8 cellular contexts compared by ENCODE assay signal in the genomic region with DNA sequence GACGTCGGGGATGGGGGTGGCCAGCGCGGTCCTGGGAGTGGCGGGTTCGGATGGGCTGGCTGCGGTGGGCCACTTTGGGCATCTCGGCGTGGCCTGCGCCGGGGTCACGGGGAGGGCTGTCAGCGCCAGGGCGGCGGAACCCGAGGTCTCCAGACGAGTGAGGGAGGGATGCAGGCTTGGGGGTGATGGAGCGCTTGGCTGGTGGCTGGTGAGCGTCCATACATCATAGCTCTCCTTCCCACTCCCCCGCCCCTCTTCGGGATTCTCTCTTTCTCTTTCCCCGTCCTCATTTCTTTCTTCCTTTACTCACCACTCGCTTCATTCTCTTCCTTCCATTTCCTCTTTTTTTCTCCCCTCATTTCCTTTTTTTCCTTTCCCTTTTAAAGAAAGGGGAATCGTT.
DNase-seq lines count a peak whose midpoint lies in the region; ATAC-seq, FAIRE-seq and TF ChIP-seq lines count a peak whose summit lies in the region.

No MANE protein-coding gene starts in this region.

- no peak overlapping the region for H3K27ac Mint-ChIP-seq in mesothelial cell of epicardium

- no peaks in the 10 kb centered on the region for H4K20me1 ChIP-seq in GM23248 (ENCODE audit: insufficient read depth)

- no peak for TF ChIP-seq POLR2A in A549 (IDR thresholded peaks at IDR 0.05; ENCODE audit: low read length)

- no peak for FAIRE-seq in A549 (lab: Jason Lieb, UNC)

- peak overlapping the region; percentile 53 for H3K4me3 ChIP-seq in A549
- peak overlapping the region; percentile 95 for H3K4me3 ChIP-seq in GM23248

- H3K4me1 Mint-ChIP-seq in mesothelial cell of epicardium = peaks cover 19% of the 10 kb centered on the region

- H3F3A ChIP-seq in GM23248 (ENCODE audit: insufficient read depth) = no peaks in the 10 kb centered on the region

- H3K9me3 ChIP-seq in A549 (no peaks in the 10 kb centered on the region), GM23248 (ENCODE audit: low read depth) (no peaks in the 10 kb centered on the region)

- peak overlapping the region; percentile 83 for H3K4me3 Mint-ChIP-seq in mesothelial cell of epicardium

- H3K4me2 ChIP-seq in A549 (peak overlapping the region; percentile 98), GM23248 (ENCODE audit: unreplicated experiment) (peak overlapping the region; percentile 83)

- no peaks in the 10 kb centered on the region for H3K79me2 ChIP-seq in GM23248 (ENCODE audit: insufficient read depth)

- peak; percentile 50 to 56 for ATAC-seq in A549
- ATAC-seq in HG03378 (IDR thresholded peaks at IDR 0.05; ENCODE audit: unreplicated experiment) = no peak

- no peaks in the 10 kb centered on the region for H3K9me3 Mint-ChIP-seq in mesothelial cell of epicardium

- H2AFZ ChIP-seq in GM23248 = peak overlapping the region; percentile 95

- no peak for TF ChIP-seq RAD21 in A549 (conservative IDR thresholded peaks at IDR 0.05 in 1 of 2, IDR thresholded peaks at IDR 0.05 in 1 of 2)

- peaks cover 73% of the 10 kb centered on the region for H3K27me3 Mint-ChIP-seq in mesothelial cell of epicardium (ENCODE audit: low read depth)

- WGBS in A549 (ENCODE audit: missing lambda C conversion rate) = under 1% methylated on average over 22 of the region's 24 CpGs
- 2 to 13% methylated on average over 9 to 24 of the region's 24 CpGs for WGBS in GM23248 (ENCODE audit: low coverage in 1 of 2, low lambda C conversion rate in 2 of 2, missing lambda C conversion rate in 2 of 2), 2 experiments

- peak overlapping the region; percentile 68 for H3K9ac ChIP-seq in GM23248

- H3K36me3 Mint-ChIP-seq in mesothelial cell of epicardium = no peaks in the 10 kb centered on the region

- TF ChIP-seq EP300 in A549 (IDR thresholded peaks at IDR 0.05) = no peak

- no peak for TF ChIP-seq CTCF in A549 (IDR thresholded peaks at IDR 0.05)
- TF ChIP-seq CTCF in mesothelial cell of epicardium (IDR thresholded peaks at IDR 0.05; ENCODE audit: unreplicated experiment) = no peak

- H3K9me2 ChIP-seq in GM23248 (ENCODE audit: insufficient read depth) = no peaks in the 10 kb centered on the region

- POLR2A ChIA-PET in A549 (lab: Yijun Ruan, JAX) = no interaction called here

- in situ Hi-C loops in GM23248 (cut with MboI) = no loop called here

- DNase-seq in A549 (ENCODE audit: low read depth in 1 of 2, low spot score in 1 of 2) = no peak
- DNase-seq in GM23248 = peak; percentile 38
- peak; percentile 44 for DNase-seq in cerebellum (ENCODE audit: low spot score)
- DNase-seq in mesothelial cell of epicardium (ENCODE audit: low spot score in 2 of 2, unreplicated experiment in 2 of 2) = no peak
- DNase-seq in mucosa of gallbladder (ENCODE audit: low spot score) = no peak
- DNase-seq in stimulated activated CD4-positive, alpha-beta T cell treated with anti-CD3 and anti-CD28 coated beads, Interleukin-4, amount 100 ng/mL, for 24 hours = no peak
- DNase-seq in stimulated activated naive CD4-positive, alpha-beta T cell (lab: John Stamatoyannopoulos, UW) = no peak

- H3K4me1 ChIP-seq in A549 (peaks cover 6% of the 10 kb centered on the region; the same call in 1 of the 3 replicates), GM23248 (ENCODE audit: insufficient read depth) (no peaks in the 10 kb centered on the region)

- 0 out of 2 replicates have a peak, but pooled peaks cover 5% of the 10 kb centered on the region for H3K27me3 ChIP-seq in GM23248 (replicated peaks; ENCODE audit: insufficient read depth)

- H3K27ac ChIP-seq in A549 = no peak overlapping the region
- no peak overlapping the region for H3K27ac ChIP-seq in GM23248

- H3K36me3 ChIP-seq in GM23248 (ENCODE audit: low read depth) = no peaks in the 10 kb centered on the region

- CTCF ChIA-PET in A549 (lab: Yijun Ruan, JAX) = interaction anchor here (0.7 to 1.5 kb wide), 4 partner anchors 10 to 276 kb away, joined by 3 to 5 read pairs (median 4); no protein-coding TSS in a partner anchor

TF ChIP-seq in A549, 52 proteins besides CTCF, POLR2A, EP300 and RAD21:
- TF ChIP-seq SMC3 (IDR thresholded peaks at IDR 0.05) = no peak
- TF ChIP-seq, protein P1, sequence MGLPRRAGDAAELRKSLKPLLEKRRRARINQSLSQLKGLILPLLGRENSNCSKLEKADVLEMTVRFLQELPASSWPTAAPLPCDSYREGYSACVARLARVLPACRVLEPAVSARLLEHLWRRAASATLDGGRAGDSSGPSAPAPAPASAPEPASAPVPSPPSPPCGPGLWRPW (IDR thresholded peaks at IDR 0.05) = no peak
- TF ChIP-seq ZFP36 (IDR thresholded peaks at IDR 0.05; ENCODE audit: borderline replicate concordance, partially characterized antibody) = no peak
- TF ChIP-seq, protein P2, sequence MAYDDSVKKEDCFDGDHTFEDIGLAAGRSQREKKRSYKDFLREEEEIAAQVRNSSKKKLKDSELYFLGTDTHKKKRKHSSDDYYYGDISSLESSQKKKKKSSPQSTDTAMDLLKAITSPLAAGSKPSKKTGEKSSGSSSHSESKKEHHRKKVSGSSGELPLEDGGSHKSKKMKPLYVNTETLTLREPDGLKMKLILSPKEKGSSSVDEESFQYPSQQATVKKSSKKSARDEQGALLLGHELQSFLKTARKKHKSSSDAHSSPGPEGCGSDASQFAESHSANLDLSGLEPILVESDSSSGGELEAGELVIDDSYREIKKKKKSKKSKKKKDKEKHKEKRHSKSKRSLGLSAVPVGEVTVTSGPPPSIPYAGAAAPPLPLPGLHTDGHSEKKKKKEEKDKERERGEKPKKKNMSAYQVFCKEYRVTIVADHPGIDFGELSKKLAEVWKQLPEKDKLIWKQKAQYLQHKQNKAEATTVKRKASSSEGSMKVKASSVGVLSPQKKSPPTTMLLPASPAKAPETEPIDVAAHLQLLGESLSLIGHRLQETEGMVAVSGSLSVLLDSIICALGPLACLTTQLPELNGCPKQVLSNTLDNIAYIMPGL (CRISPR knock-in tag; IDR thresholded peaks at IDR 0.05; ENCODE audit: borderline replicate concordance) = no peak
- TF ChIP-seq CHD2 (IDR thresholded peaks at IDR 0.05; ENCODE audit: low read length, partially characterized antibody) = no peak
- TF ChIP-seq, protein P3, sequence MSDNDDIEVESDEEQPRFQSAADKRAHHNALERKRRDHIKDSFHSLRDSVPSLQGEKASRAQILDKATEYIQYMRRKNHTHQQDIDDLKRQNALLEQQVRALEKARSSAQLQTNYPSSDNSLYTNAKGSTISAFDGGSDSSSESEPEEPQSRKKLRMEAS (IDR thresholded peaks at IDR 0.05) = no peak
- TF ChIP-seq GATA3 (IDR thresholded peaks at IDR 0.05; ENCODE audit: borderline replicate concordance) = no peak
- TF ChIP-seq HEYL (CRISPR knock-in tag; IDR thresholded peaks at IDR 0.05) = no peak
- TF ChIP-seq RNF2 (IDR thresholded peaks at IDR 0.05; ENCODE audit: borderline replicate concordance, low read depth) = no peak
- TF ChIP-seq CBX8 (IDR thresholded peaks at IDR 0.05) = no peak
- TF ChIP-seq MAZ (IDR thresholded peaks at IDR 0.05; ENCODE audit: borderline replicate concordance, low read depth, low read length) = no peak

Comparison
In these comparisons a context has a peak if more than half of its experiments do, and no peak if none do; other contexts are left out.
1. DNase-seq: peak in GM23248 (single experiment) and cerebellum (single experiment); none in A549 (0 of 2), mesothelial cell of epicardium (0 of 2), mucosa of gallbladder (single experiment), stimulated activated CD4-positive, alpha-beta T cell treated with anti-CD3 and anti-CD28 coated beads, Interleukin-4, amount 100 ng/mL, for 24 hours (single experiment) and stimulated activated naive CD4-positive, alpha-beta T cell (0 of 6).